Comparison of ENCODE assay signal across 8 cellular contexts in the genomic region with DNA sequence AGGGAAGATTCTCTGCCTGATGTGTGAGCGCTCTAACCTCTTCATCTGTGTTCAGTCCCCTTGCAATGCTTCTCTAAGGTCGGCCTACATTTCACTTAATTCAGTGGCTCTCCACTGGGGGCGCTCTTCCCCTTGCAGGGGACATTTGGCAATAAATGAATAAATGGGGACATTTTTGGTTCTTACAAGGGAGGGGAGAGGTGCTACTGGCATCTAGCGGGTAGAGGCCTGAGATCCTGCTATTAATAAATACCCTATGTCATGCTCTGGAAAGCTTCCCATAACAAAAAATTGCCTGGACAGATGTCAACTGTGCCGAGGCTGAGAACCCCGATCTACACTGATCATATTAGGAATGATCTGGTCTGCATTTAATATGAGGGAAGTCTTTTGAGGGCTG. TPM values are rescaled to one million over a fixed set of nuclear protein-coding genes. Genes with fewer than 3 reads are reported as not detected.
DNase-seq lines count a peak whose midpoint lies in the region; ATAC-seq and TF ChIP-seq lines count a peak whose summit lies in the region.

No MANE protein-coding gene starts in this region.

- DNase-seq in BJ (ENCODE audit: low read depth) (no peak), HCT116 (ENCODE audit: low read depth, low spot score) (peak; percentile 71), foreskin fibroblast (peak; percentile 41 to 83)
- peak; percentile 66 for DNase-seq in activated T-cell treated with anti-CD3 and anti-CD28 coated beads, Interleukin-2, amount 50 U/mL, for 24 hours

- H3K9me3 Mint-ChIP-seq in activated T-cell treated with anti-CD3 and anti-CD28 coated beads, Interleukin-2, amount 50 U/mL, for 24 hours, result no peaks in the 10 kb centered on the region

- H3K4me3 Mint-ChIP-seq in activated T-cell treated with anti-CD3 and anti-CD28 coated beads, Interleukin-2, amount 50 U/mL, for 24 hours, result no peak overlapping the region

- H3K27ac Mint-ChIP-seq in activated T-cell treated with anti-CD3 and anti-CD28 coated beads, Interleukin-2, amount 50 U/mL, for 24 hours, result no peak overlapping the region

- no peaks in the 10 kb centered on the region for H3K9me2 ChIP-seq in HCT116 (ENCODE audit: insufficient read depth)

- no TSS peak for BruUV-seq in HCT116 (replicated peaks; lab: Mats Ljungman, UMichigan)

- TF ChIP-seq RAD21 in HCT116 (IDR thresholded peaks at IDR 0.05; ENCODE audit: low read depth), result peak; percentile 74

- no peak for TF ChIP-seq POLR2A in HCT116 (IDR thresholded peaks at IDR 0.05; ENCODE audit: borderline replicate concordance, extremely low read depth, insufficient read depth, insufficient read length)

- ATAC-seq in HCT116, result peak; percentile 91
- ATAC-seq in GM18520 (IDR thresholded peaks at IDR 0.05; ENCODE audit: unreplicated experiment), result no peak
- no peak for ATAC-seq in GM21717 (IDR thresholded peaks at IDR 0.05; ENCODE audit: unreplicated experiment)

- peak overlapping the region; percentile 98 for H2AFZ ChIP-seq in HCT116 (ENCODE audit: low read depth, low read length, poor library complexity, severe bottlenecking)
- H2AFZ ChIP-seq in OCI-LY3 (ENCODE audit: low read depth, low read length), result peak overlapping the region; percentile 87; the same call in 1 of the 2 replicates
- H2AFZ ChIP-seq in parathyroid adenoma, result no peak overlapping the region

- CTCF ChIA-PET in BJ (lab: Yijun Ruan, JAX) (interaction anchor here (0.6 to 3.6 kb wide), 6 partner anchors 9 to 151 kb away, joined by 3 to 19 read pairs (median 4); no protein-coding TSS in a partner anchor), HCT116 (lab: Charles Lee) (no interaction called here)

- no peaks in the 10 kb centered on the region for H3K36me3 ChIP-seq in BJ (ENCODE audit: control insufficient read depth, insufficient read depth, low read length)
- H3K36me3 ChIP-seq in HCT116 (ENCODE audit: control insufficient read depth in 1 of 2, insufficient read depth in 2 of 2, low read length in 2 of 2), result no peaks in the 10 kb centered on the region
- H3K36me3 ChIP-seq in OCI-LY3 (replicated peaks; ENCODE audit: low read depth, low read length), result no peaks in the 10 kb centered on the region
- no peaks in the 10 kb centered on the region for H3K36me3 ChIP-seq in parathyroid adenoma (ENCODE audit: control insufficient read depth, insufficient read depth, low read length)

- peaks cover 23% of the 10 kb centered on the region for H3K27me3 Mint-ChIP-seq in activated T-cell treated with anti-CD3 and anti-CD28 coated beads, Interleukin-2, amount 50 U/mL, for 24 hours

- RAD21 ChIA-PET in HCT116 (lab: Charles Lee; ENCODE audit: low non-redundant PET in 1 of 2, low total read pairs in 2 of 2, uncharacterized antibody in 2 of 2, unreplicated experiment in 2 of 2), result interaction anchor here in 1 of 2 experiments (0.5 to 0.7 kb wide), 2 partner anchors 58 to 235 kb away, joined by 3 to 4 read pairs; a partner anchor contains a TSS

- H3K4me1 Mint-ChIP-seq in activated T-cell treated with anti-CD3 and anti-CD28 coated beads, Interleukin-2, amount 50 U/mL, for 24 hours (ENCODE audit: low read depth), result no peaks in the 10 kb centered on the region

- H3K36me3 Mint-ChIP-seq in activated T-cell treated with anti-CD3 and anti-CD28 coated beads, Interleukin-2, amount 50 U/mL, for 24 hours (ENCODE audit: low read depth), result no peaks in the 10 kb centered on the region

- peak overlapping the region; percentile 51; the same call in 1 of the 2 replicates for H3K4me2 ChIP-seq in HCT116 (ENCODE audit: low read length)
- H3K4me2 ChIP-seq in OCI-LY3 (ENCODE audit: low read length), result peak overlapping the region; percentile 40
- no peak overlapping the region for H3K4me2 ChIP-seq in parathyroid adenoma (ENCODE audit: low read length)

- no peaks in the 10 kb centered on the region for H3K79me2 ChIP-seq in HCT116 (ENCODE audit: insufficient read depth, low read length)
- H3K79me2 ChIP-seq in OCI-LY3 (ENCODE audit: low read length), result no peaks in the 10 kb centered on the region
- no peaks in the 10 kb centered on the region for H3K79me2 ChIP-seq in parathyroid adenoma

- TF ChIP-seq CTCF in BJ (IDR thresholded peaks at IDR 0.05; ENCODE audit: insufficient read depth, low read depth, low read length), result peak; percentile 87
- TF ChIP-seq CTCF in HCT116 (IDR thresholded peaks at IDR 0.05 in 2 of 3, conservative IDR thresholded peaks at IDR 0.05 in 1 of 3; ENCODE audit: borderline replicate concordance in 1 of 3, insufficient read depth in 1 of 3, low read depth in 2 of 3, low read length in 2 of 3), result peak; percentile 90 to 97 (median 91)
- peak; percentile 80 for TF ChIP-seq CTCF in OCI-LY3 (IDR thresholded peaks at IDR 0.05; ENCODE audit: low read depth, low read length)
- TF ChIP-seq CTCF in foreskin fibroblast (IDR thresholded peaks at IDR 0.05; ENCODE audit: low read depth, low read length), result peak; percentile 91
- peak; percentile 66 for TF ChIP-seq CTCF in parathyroid adenoma (IDR thresholded peaks at IDR 0.05)

- POLR2A ChIA-PET in BJ (lab: Charles Lee), result no interaction called here
- POLR2A ChIA-PET in HCT116 (lab: Charles Lee), result no interaction called here

- H3K9me3 ChIP-seq in HCT116 (ENCODE audit: control insufficient read depth in 1 of 2, insufficient read depth in 1 of 2, low read depth in 1 of 2, low read length in 2 of 2) (no peaks in the 10 kb centered on the region), OCI-LY3 (ENCODE audit: insufficient read depth, low read length) (no peaks in the 10 kb centered on the region), parathyroid adenoma (ENCODE audit: control insufficient read depth, low read length) (no peaks in the 10 kb centered on the region)

- H3K4me1 ChIP-seq in HCT116 (ENCODE audit: control insufficient read depth in 1 of 2, insufficient read depth in 2 of 2, low read length in 2 of 2) (peaks cover 2 to 21% of the 10 kb centered on the region in 2 experiments; a peak in 2 of 4 replicates), OCI-LY3 (ENCODE audit: low read length) (no peaks in the 10 kb centered on the region), parathyroid adenoma (no peaks in the 10 kb centered on the region)

- H3K9ac ChIP-seq in HCT116 (ENCODE audit: low read length), result no peak overlapping the region
- H3K9ac ChIP-seq in OCI-LY3 (ENCODE audit: low read length), result no peak overlapping the region
- no peak overlapping the region for H3K9ac ChIP-seq in parathyroid adenoma

- H3K27me3 ChIP-seq in BJ (ENCODE audit: control insufficient read depth, insufficient read depth, low read length) (no peaks in the 10 kb centered on the region), HCT116 (ENCODE audit: insufficient read depth, low read length) (no peaks in the 10 kb centered on the region), OCI-LY3 (ENCODE audit: low read depth, low read length) (no peaks in the 10 kb centered on the region), parathyroid adenoma (ENCODE audit: control insufficient read depth, insufficient read depth, low read length) (no peaks in the 10 kb centered on the region)

- H3K4me3 ChIP-seq in BJ (ENCODE audit: low read depth, low read length), result no peak overlapping the region
- H3K4me3 ChIP-seq in HCT116 (replicated peaks in 1 of 2; ENCODE audit: low read depth in 1 of 2, low read length in 2 of 2), result no peak overlapping the region
- H3K4me3 ChIP-seq in OCI-LY3 (ENCODE audit: low read length), result peak overlapping the region; percentile 48
- no peak overlapping the region for H3K4me3 ChIP-seq in foreskin fibroblast (ENCODE audit: low read depth in 1 of 2, low read length in 2 of 2)
- H3K4me3 ChIP-seq in parathyroid adenoma (ENCODE audit: low read depth, low read length), result no peak overlapping the region

- H4K20me1 ChIP-seq in HCT116 (ENCODE audit: insufficient read depth) (no peaks in the 10 kb centered on the region), OCI-LY3 (ENCODE audit: insufficient read depth, low read length) (no peaks in the 10 kb centered on the region)

- intact Hi-C loops in HCT116 (cut with micrococcal nuclease), result loop anchor here (1.0 to 10.0 kb wide), 3 partner anchors 55 to 917 kb away; no protein-coding TSS in a partner anchor

- H3K27ac ChIP-seq in HCT116 (ENCODE audit: low read depth, low read length) (no peak overlapping the region), OCI-LY3 (ENCODE audit: low read length) (no peak overlapping the region), parathyroid adenoma (no peak overlapping the region)

TF ChIP-seq in HCT116, 20 proteins besides CTCF, POLR2A, EP300 and RAD21:
- TF ChIP-seq EZH2phosphoT487 (IDR thresholded peaks at IDR 0.05; ENCODE audit: borderline replicate concordance) (no peak), EZH2 (IDR thresholded peaks at IDR 0.05) (no peak), POLR2AphosphoS5 (IDR thresholded peaks at IDR 0.05; ENCODE audit: low read depth, low read length) (no peak), YY1 (IDR thresholded peaks at IDR 0.05; ENCODE audit: extremely low read depth, insufficient replicate concordance, low read depth, low read length) (peak; percentile 71), FOSL1 (IDR thresholded peaks at IDR 0.05; ENCODE audit: low read depth) (no peak)
- TF ChIP-seq, protein P1, sequence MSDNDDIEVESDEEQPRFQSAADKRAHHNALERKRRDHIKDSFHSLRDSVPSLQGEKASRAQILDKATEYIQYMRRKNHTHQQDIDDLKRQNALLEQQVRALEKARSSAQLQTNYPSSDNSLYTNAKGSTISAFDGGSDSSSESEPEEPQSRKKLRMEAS (IDR thresholded peaks at IDR 0.05), result no peak
TF ChIP-seq in HCT116: peak in this region for 1.

RNA-seq across cellular contexts. Expression of a gene that starts 25.9 kb away (rescaled TPM):
- polyA plus RNA-seq in BJ (2011; rRNA removed), result 29.8 and 36.0 TPM in 2 replicates
- 15.8 and 20.7 TPM in 2 replicates for polyA minus RNA-seq in BJ (2011; rRNA and poly(A)+ RNA removed)
- total RNA-seq in HCT116 (2021; ENCODE audit: unreplicated experiment), result 75.6 TPM
- polyA plus RNA-seq in HCT116 (2012), result 31.7 and 41.5 TPM in 2 replicates

RNA-seq across cellular contexts. Expression of a gene that starts 57.7 kb away (rescaled TPM):
- polyA plus RNA-seq in BJ (2011; rRNA removed), result 23.1 and 48.4 TPM in 2 replicates
- 16.1 and 19.2 TPM in 2 replicates for polyA minus RNA-seq in BJ (2011; rRNA and poly(A)+ RNA removed)
- 69.5 TPM for total RNA-seq in HCT116 (2021; ENCODE audit: unreplicated experiment)
- 33.9 and 40.0 TPM in 2 replicates for polyA plus RNA-seq in HCT116 (2012)
